In the genomic region with DNA sequence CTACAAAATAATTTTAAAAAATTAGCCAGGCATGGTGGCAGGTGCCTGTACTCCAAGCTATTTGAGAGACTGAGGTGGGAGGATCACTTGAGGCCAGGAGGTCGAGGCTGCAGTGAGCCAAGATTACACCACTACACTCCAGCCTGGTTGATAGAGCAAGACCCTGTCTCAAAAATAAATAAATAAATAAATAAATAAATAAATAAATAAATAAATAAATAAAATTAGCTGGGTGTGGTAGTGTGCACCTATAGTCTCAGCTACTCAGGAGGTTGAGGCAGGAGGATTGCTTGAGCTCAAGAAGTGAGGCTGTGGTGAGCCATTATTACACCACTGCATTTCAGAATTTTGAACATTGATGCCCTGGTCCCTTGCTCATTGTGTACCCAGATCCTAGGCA, we compare ENCODE assay signal across 4 cellular contexts. TPM values are rescaled to one million over a fixed set of nuclear protein-coding genes. Genes with fewer than 3 reads are reported as not detected.
"Had no signal": no experiment of that assay in that cellular context is flagged by ENCODE, and none has a peak within 500 bp of the region (broad histone marks: within the 10 kb centered on the region; RNA-seq: fewer than 3 reads in every experiment).

No MANE protein-coding gene starts in this region.

RNA-seq across cellular contexts. Expression of gene PLA1A, which starts 2.8 kb away (rescaled TPM):
- total RNA-seq: M059J had no signal

RNA-seq across cellular contexts. Expression of gene CD80, which starts 35.5 kb away (rescaled TPM):
- total RNA-seq: M059J, PC-3, Right ventricle myocardium superior, SK-MEL-5 had no signal
